ENCODE assay signal across 17 cellular contexts in the genomic region with DNA sequence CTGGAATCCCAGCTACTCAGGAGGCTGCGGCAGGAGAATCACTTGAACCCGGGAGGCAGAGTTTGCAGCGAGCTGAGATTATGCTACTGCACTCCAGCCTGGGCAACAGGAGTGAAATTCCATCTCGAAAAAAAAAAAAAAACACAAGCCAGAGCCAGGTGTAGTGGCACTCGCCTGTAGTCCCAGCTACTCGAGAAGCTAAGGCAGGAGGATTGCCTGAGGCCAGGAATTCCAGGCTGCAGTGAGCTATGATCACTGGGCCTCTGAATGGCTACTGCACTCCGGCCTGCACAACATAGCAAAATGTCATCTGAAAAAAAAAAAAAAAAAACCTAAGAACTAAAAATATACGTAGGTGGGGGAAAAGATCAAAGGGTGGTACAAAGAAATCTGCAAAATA. TPM values are rescaled to one million over a fixed set of nuclear protein-coding genes. Genes with fewer than 3 reads are reported as not detected.
"Had no signal": no experiment of that assay in that cellular context is flagged by ENCODE, and none has a peak within 500 bp of the region (broad histone marks: within the 10 kb centered on the region; RNA-seq: fewer than 3 reads in every experiment).

No MANE protein-coding gene starts in this region.

- H3K27ac Mint-ChIP-seq: activated naive CD4-positive, alpha-beta T cell treated with anti-CD3 and anti-CD28 coated beads, Interleukin-2, amount 50 U/mL, for 24 hours; dendritic cell treated with granulocyte-macrophage colony-stimulating factor and Interleukin-4, amounts not matched to agents 40 ng/mL and 50 ng/mL, for 4 days; memory B cell had no signal

- DNase-seq: activated CD4-positive, alpha-beta T cell treated with anti-CD3 and anti-CD28 coated beads, Interleukin-2, amount 50 U/mL, for 1 hour; activated effector memory CD4-positive, alpha-beta T cell treated with Interleukin-2 at 50 U/mL for 16 hours; body of pancreas; effector memory CD8-positive, alpha-beta T cell; immature natural killer cell; left colon; ovary; small intestine; stomach; T-helper 2 cell; uterus had no signal

- H3K27ac ChIP-seq: body of pancreas, ovary, stomach, uterus had no signal

- H3K4me3 Mint-ChIP-seq: activated naive CD4-positive, alpha-beta T cell treated with anti-CD3 and anti-CD28 coated beads, Interleukin-2, amount 50 U/mL, for 24 hours; central memory CD8-positive, alpha-beta T cell; dendritic cell treated with granulocyte-macrophage colony-stimulating factor and Interleukin-4, amounts not matched to agents 40 ng/mL and 50 ng/mL, for 4 days; effector memory CD8-positive, alpha-beta T cell; memory B cell had no signal

- H3K27me3 Mint-ChIP-seq: activated naive CD4-positive, alpha-beta T cell treated with anti-CD3 and anti-CD28 coated beads, Interleukin-2, amount 50 U/mL, for 24 hours; central memory CD8-positive, alpha-beta T cell; dendritic cell treated with granulocyte-macrophage colony-stimulating factor and Interleukin-4, amounts not matched to agents 40 ng/mL and 50 ng/mL, for 4 days; effector memory CD8-positive, alpha-beta T cell; memory B cell had no signal

- ATAC-seq: body of pancreas; effector memory CD8-positive, alpha-beta T cell; left colon had no signal

- H3K27me3 ChIP-seq: body of pancreas, ovary, stomach, uterus had no signal

- FAIRE-seq: small intestine had no signal

- H3K4me3 ChIP-seq: body of pancreas, ovary, stomach, uterus had no signal

- H3K9me3 ChIP-seq: body of pancreas, ovary, stomach, uterus had no signal

- H3K36me3 ChIP-seq: ovary, stomach, uterus had no signal

RNA-seq across cellular contexts. Expression of gene CALR3, which starts 43.6 kb away (rescaled TPM):
- total RNA-seq: body of pancreas, epithelial cell of proximal tubule, left colon, ovary, stomach, uterus had no signal
- polyA plus RNA-seq: neural cell, ovary, small intestine, stomach had no signal
